22 cellular contexts compared by ENCODE assay signal in the genomic region with DNA sequence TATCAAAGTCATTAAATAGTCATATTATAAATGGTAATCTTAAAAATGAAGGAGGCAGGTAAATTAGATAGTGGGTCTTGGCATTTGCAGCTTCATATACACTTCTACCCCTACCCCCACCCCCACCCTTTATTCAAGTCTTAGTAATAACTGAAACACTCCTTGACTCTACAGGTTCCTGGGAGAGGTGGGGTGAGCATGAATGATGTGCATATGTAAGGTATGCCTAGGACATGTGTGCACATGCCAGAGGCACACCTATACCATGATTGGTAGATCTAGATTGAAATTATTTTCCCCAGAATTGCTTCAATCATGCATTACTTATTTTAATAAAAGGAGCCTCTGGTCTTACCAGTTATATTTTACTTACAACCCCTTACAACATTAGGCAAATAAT. TPM values are rescaled to one million over a fixed set of nuclear protein-coding genes. Genes with fewer than 3 reads are reported as not detected.
DNase-seq lines count a peak whose midpoint lies in the region; ATAC-seq, FAIRE-seq and TF ChIP-seq lines count a peak whose summit lies in the region.
"Had no signal": no experiment of that assay in that cellular context is flagged by ENCODE, and none has a peak within 500 bp of the region (broad histone marks: within the 10 kb centered on the region; RNA-seq: fewer than 3 reads in every experiment).

No MANE protein-coding gene starts in this region.

- TF ChIP-seq POLR2A in HepG2 (IDR thresholded peaks at IDR 0.05; ENCODE audit: insufficient read depth in 1 of 2, low read depth in 2 of 2, low read length in 2 of 2) = no peak

- POLR2A ChIA-PET in RWPE1 (lab: Yijun Ruan, JAX; ENCODE audit: low non-redundant PET) (no interaction called here), HepG2 (lab: Yijun Ruan, JAX) (no interaction called here)

- H3K27ac ChIP-seq in ACC112 (ENCODE audit: low read depth, low read length) (no peak overlapping the region), RWPE1 (no peak overlapping the region), foreskin keratinocyte (peak overlapping the region; percentile 97), HepG2 (ENCODE audit: extremely low read length, insufficient read depth, low read length) (no peak overlapping the region)
- H3K27ac ChIP-seq: A549 had no signal

- FAIRE-seq in HepG2 (lab: Jason Lieb, UNC) = no peak
- FAIRE-seq: GM12891, GM18507 had no signal

- H3K9ac ChIP-seq in HepG2 (ENCODE audit: insufficient read depth, low read depth, low read length) = no peak overlapping the region

- no peak overlapping the region for H3K27ac Mint-ChIP-seq in activated CD4-positive, alpha-beta T cell treated with anti-CD3 and anti-CD28 coated beads, Interleukin-2, amount 10 ng/mL, durations not matched to agents 24 days and 14 days
- H3K27ac Mint-ChIP-seq in stimulated activated memory B cell treated with anti-CD40 and anti-IgM and Interleukin-4, amounts not matched to agents 10 μg/mL and 1 μg/mL and 100 μg/mL, for 72 hours = no peak overlapping the region
- H3K27ac Mint-ChIP-seq: CD4-positive, alpha-beta memory T cell; GM23338; H9 had no signal

- in situ Hi-C loops in HepG2 (cut with HindIII; ENCODE audit: extremely low pct_ligation_motif_present, low pct_unique_long_range_greater_than_20kb) = no loop called here

- no peaks in the 10 kb centered on the region for H3K27me3 ChIP-seq in ACC112 (ENCODE audit: insufficient read depth, low read length)
- H3K27me3 ChIP-seq in foreskin keratinocyte = no peaks in the 10 kb centered on the region
- no peaks in the 10 kb centered on the region for H3K27me3 ChIP-seq in HepG2 (ENCODE audit: control insufficient read depth in 1 of 2, insufficient read depth in 2 of 2, low read length in 2 of 2)

- peak overlapping the region; percentile 47 for H2AFZ ChIP-seq in ACC112 (ENCODE audit: low read length, unreplicated experiment)
- H2AFZ ChIP-seq in HepG2 (ENCODE audit: low read length) = no peak overlapping the region

- TF ChIP-seq CTCF in RWPE1 (conservative IDR thresholded peaks at IDR 0.05; ENCODE audit: low read depth) = no peak
- TF ChIP-seq CTCF in epithelial cell of esophagus (IDR thresholded peaks at IDR 0.05; ENCODE audit: insufficient read depth, low read depth, low read length, missing control alignments) = no peak
- TF ChIP-seq CTCF in foreskin keratinocyte (conservative IDR thresholded peaks at IDR 0.05) = no peak
- TF ChIP-seq CTCF in HepG2 (CRISPR knock-in tag; IDR thresholded peaks at IDR 0.05) = no peak

- intact Hi-C loops in activated CD4-positive, alpha-beta T cell treated with anti-CD3 and anti-CD28 coated beads, Interleukin-2, amount 10 ng/mL, durations not matched to agents 24 days and 14 days (cut with micrococcal nuclease) = no loop called here
- intact Hi-C loops in HepG2 (cut with micrococcal nuclease; ENCODE audit: unreplicated experiment) = no loop called here

- H3K4me3 ChIP-seq in ACC112 (ENCODE audit: low read depth, low read length) = no peak overlapping the region
- no peak overlapping the region for H3K4me3 ChIP-seq in epithelial cell of esophagus (ENCODE audit: low read length)
- H3K4me3 ChIP-seq in HepG2 (replicated peaks in 1 of 3; ENCODE audit: insufficient read depth in 1 of 3, low read depth in 2 of 3, low read length in 3 of 3) = no peak overlapping the region
- H3K4me3 ChIP-seq: A549, GM23338 had no signal

- H3K36me3 ChIP-seq in ACC112 (ENCODE audit: insufficient read depth, low read length) (no peaks in the 10 kb centered on the region), HepG2 (replicated peaks in 1 of 2; ENCODE audit: control insufficient read depth in 1 of 2, insufficient read depth in 2 of 2, low read length in 2 of 2) (no peaks in the 10 kb centered on the region)

- no peak overlapping the region for H3K4me2 ChIP-seq in HepG2 (ENCODE audit: low read depth, low read length)
- H3K4me2 ChIP-seq: A549, GM23338 had no signal

- H3K4me3 Mint-ChIP-seq in activated CD4-positive, alpha-beta T cell treated with anti-CD3 and anti-CD28 coated beads, Interleukin-2, amount 10 ng/mL, durations not matched to agents 24 days and 14 days = no peak overlapping the region
- no peak overlapping the region for H3K4me3 Mint-ChIP-seq in stimulated activated memory B cell treated with anti-CD40 and anti-IgM and Interleukin-4, amounts not matched to agents 10 μg/mL and 1 μg/mL and 100 μg/mL, for 72 hours
- H3K4me3 Mint-ChIP-seq: CD4-positive, alpha-beta memory T cell; GM23338; H9 had no signal

- peaks cover 5% of the 10 kb centered on the region for H3K27me3 Mint-ChIP-seq in activated CD4-positive, alpha-beta T cell treated with anti-CD3 and anti-CD28 coated beads, Interleukin-2, amount 10 ng/mL, durations not matched to agents 24 days and 14 days
- H3K27me3 Mint-ChIP-seq in stimulated activated memory B cell treated with anti-CD40 and anti-IgM and Interleukin-4, amounts not matched to agents 10 μg/mL and 1 μg/mL and 100 μg/mL, for 72 hours = peaks cover 22% of the 10 kb centered on the region

- H3K4me1 ChIP-seq in ACC112 (ENCODE audit: control insufficient read depth, insufficient read depth, low read length, unreplicated experiment) (no peaks in the 10 kb centered on the region), foreskin keratinocyte (peaks cover 14% of the 10 kb centered on the region), HepG2 (ENCODE audit: insufficient read depth, low read length) (no peaks in the 10 kb centered on the region)
- H3K4me1 ChIP-seq: A549 had no signal

- H3K36me3 Mint-ChIP-seq in activated CD4-positive, alpha-beta T cell treated with anti-CD3 and anti-CD28 coated beads, Interleukin-2, amount 10 ng/mL, durations not matched to agents 24 days and 14 days (ENCODE audit: low read depth) = no peaks in the 10 kb centered on the region
- peaks cover 8% of the 10 kb centered on the region for H3K36me3 Mint-ChIP-seq in stimulated activated memory B cell treated with anti-CD40 and anti-IgM and Interleukin-4, amounts not matched to agents 10 μg/mL and 1 μg/mL and 100 μg/mL, for 72 hours

- DNase-seq in RWPE1 (ENCODE audit: low spot score) = peak; percentile 74
- DNase-seq in epithelial cell of esophagus (ENCODE audit: low read depth) = peak; percentile 92
- peak; percentile 89 to 95 for DNase-seq in foreskin keratinocyte
- DNase-seq in activated CD4-positive, alpha-beta T cell treated with anti-CD3 and anti-CD28 coated beads, Interleukin-2, amount 10 ng/mL, durations not matched to agents 24 days and 14 days = no peak
- DNase-seq in HepG2 (ENCODE audit: low spot score) = no peak
- DNase-seq: 8988T; C1 segment of cervical spinal cord; Calu3; CD4-positive, alpha-beta memory T cell; COR-L47; DMS53; DMS79 treated with DMSO at 0.1 percent for 48 hours; GF-D8; H9 had no signal

- TF ChIP-seq EP300 in HepG2 (IDR thresholded peaks at IDR 0.05; ENCODE audit: low read depth in 2 of 2, low read length in 2 of 2) (no peak), HepG2 (CRISPR knock-in tag; IDR thresholded peaks at IDR 0.05; ENCODE audit: borderline replicate concordance) (no peak)

- H3K79me2 ChIP-seq in ACC112 (ENCODE audit: control insufficient read depth, insufficient read depth, low read length, unreplicated experiment) (no peaks in the 10 kb centered on the region), HepG2 (ENCODE audit: insufficient read depth, low read length) (no peaks in the 10 kb centered on the region)

- ATAC-seq in foreskin keratinocyte = peak; percentile 96
- ATAC-seq in GM19463 (IDR thresholded peaks at IDR 0.05; ENCODE audit: unreplicated experiment) = no peak
- no peak for ATAC-seq in stimulated activated memory B cell treated with anti-CD40 and anti-IgM and Interleukin-4, amounts not matched to agents 10 μg/mL and 1 μg/mL and 100 μg/mL, for 72 hours
- ATAC-seq in HepG2 = no peak
- ATAC-seq: A549, GM23338, HCT116 had no signal

- H4K20me1 ChIP-seq in HepG2 (ENCODE audit: insufficient read depth, low read length) = no peaks in the 10 kb centered on the region

- peaks cover 14% of the 10 kb centered on the region; the same call in 1 of the 2 replicates for H3K9me3 ChIP-seq in HepG2 (ENCODE audit: low read length)

- BruUV-seq in HepG2 (replicated peaks; lab: Mats Ljungman, UMichigan) = no TSS peak

- peaks cover 9% of the 10 kb centered on the region for H3K9me3 Mint-ChIP-seq in activated CD4-positive, alpha-beta T cell treated with anti-CD3 and anti-CD28 coated beads, Interleukin-2, amount 10 ng/mL, durations not matched to agents 24 days and 14 days
- peaks cover 10% of the 10 kb centered on the region for H3K9me3 Mint-ChIP-seq in stimulated activated memory B cell treated with anti-CD40 and anti-IgM and Interleukin-4, amounts not matched to agents 10 μg/mL and 1 μg/mL and 100 μg/mL, for 72 hours

- CTCF ChIA-PET in RWPE1 (lab: Yijun Ruan, JAX) = no interaction called here
- CTCF ChIA-PET in HepG2 (lab: Yijun Ruan, JAX; ENCODE audit: low intra/inter-chr PET ratio, low total read pairs) = no interaction called here

- no peaks in the 10 kb centered on the region for H3K4me1 Mint-ChIP-seq in activated CD4-positive, alpha-beta T cell treated with anti-CD3 and anti-CD28 coated beads, Interleukin-2, amount 10 ng/mL, durations not matched to agents 24 days and 14 days
- H3K4me1 Mint-ChIP-seq in stimulated activated memory B cell treated with anti-CD40 and anti-IgM and Interleukin-4, amounts not matched to agents 10 μg/mL and 1 μg/mL and 100 μg/mL, for 72 hours = peaks cover 6% of the 10 kb centered on the region
- H3K4me1 Mint-ChIP-seq: CD4-positive, alpha-beta memory T cell; GM23338; H9 had no signal

- no peak for TF ChIP-seq RAD21 in HepG2 (CRISPR knock-in tag; IDR thresholded peaks at IDR 0.05)

RNA-seq across cellular contexts. Expression of a gene that starts 40.2 kb away (rescaled TPM):
- total RNA-seq in foreskin keratinocyte (118 and 133 TPM in 2 replicates), HepG2 (2016; rRNA removed; fragmentation: Illumina TruSeq; extraction: Trizol) (62.5 and 116 TPM in 2 replicates)
- polyA plus RNA-seq in foreskin keratinocyte (73.9 and 86.7 TPM in 2 replicates), HepG2 (2011; rRNA removed) (83.4 and 85.6 TPM in 2 replicates)
- total RNA-seq in activated CD4-positive, alpha-beta T cell treated with anti-CD3 and anti-CD28 coated beads, Interleukin-2, amount 10 ng/mL, durations not matched to agents 24 days and 14 days = 175 and 189 TPM in 2 replicates
- total RNA-seq in HepG2 (2016; cell fraction: cytosol; rRNA removed; fragmentation: Illumina TruSeq; extraction: Trizol; ENCODE audit: low read depth) = 8.2 TPM in 2 replicates
- total RNA-seq in HepG2 (2016; cell fraction: insoluble cytoplasmic fraction; rRNA removed; fragmentation: Illumina TruSeq; extraction: Trizol) = 62.0 and 102 TPM in 2 replicates
- 13.3 and 16.9 TPM in 2 replicates for total RNA-seq in HepG2 (2016; cell fraction: membrane; rRNA removed; fragmentation: Illumina TruSeq; extraction: Trizol)
- 92.4 and 95.6 TPM in 2 replicates for total RNA-seq in HepG2 (2016; cell fraction: nucleus; rRNA removed; fragmentation: Illumina TruSeq; extraction: Trizol)
- polyA plus RNA-seq in HepG2 (2011; cell fraction: cytosol; rRNA removed) = 27.7 and 44.8 TPM in 2 replicates
- 81.3 and 96.4 TPM in 2 replicates for polyA plus RNA-seq in HepG2 (2011; cell fraction: nucleus; rRNA removed)
- 48.8 and 50.6 TPM in 2 replicates for polyA plus RNA-seq in HepG2 (2012)
- 1.5 and 2.6 TPM in 2 replicates for polyA plus RNA-seq in HepG2 (2016; cell fraction: cytosol; fragmentation: Illumina TruSeq; extraction: Trizol; ENCODE audit: low read depth)
- 67.4 and 83.3 TPM in 2 replicates for polyA plus RNA-seq in HepG2 (2016; cell fraction: insoluble cytoplasmic fraction; fragmentation: Illumina TruSeq; extraction: Trizol; ENCODE audit: low read depth)
- polyA plus RNA-seq in HepG2 (2016; cell fraction: membrane; fragmentation: Illumina TruSeq; extraction: Trizol; ENCODE audit: low read depth) = 4.2 and 5.0 TPM in 2 replicates
- polyA plus RNA-seq in HepG2 (2016; cell fraction: nucleus; fragmentation: Illumina TruSeq; extraction: Trizol; ENCODE audit: insufficient read depth, low read depth) = 96.0 and 96.9 TPM in 2 replicates
- polyA minus RNA-seq in HepG2 (2011; rRNA and poly(A)+ RNA removed; ENCODE audit: low replicate concordance) = 140 and 143 TPM in 2 replicates
- polyA minus RNA-seq in HepG2 (2011; cell fraction: cytosol; rRNA and poly(A)+ RNA removed) = 97.9 and 112 TPM in 2 replicates
- 180 TPM in 2 replicates for polyA minus RNA-seq in HepG2 (2011; cell fraction: nucleus; rRNA and poly(A)+ RNA removed)

RNA-seq across cellular contexts. Expression of a gene that starts 40.2 kb away (rescaled TPM):
- total RNA-seq in foreskin keratinocyte (41.9 and 43.9 TPM in 2 replicates), HepG2 (2016; rRNA removed; fragmentation: Illumina TruSeq; extraction: Trizol) (30.6 and 34.8 TPM in 2 replicates)
- polyA plus RNA-seq in foreskin keratinocyte (6.0 and 7.1 TPM in 2 replicates), HepG2 (2011; rRNA removed) (12.7 and 15.7 TPM in 2 replicates)
- 65.3 and 65.8 TPM in 2 replicates for total RNA-seq in activated CD4-positive, alpha-beta T cell treated with anti-CD3 and anti-CD28 coated beads, Interleukin-2, amount 10 ng/mL, durations not matched to agents 24 days and 14 days
- total RNA-seq in HepG2 (2016; cell fraction: cytosol; rRNA removed; fragmentation: Illumina TruSeq; extraction: Trizol; ENCODE audit: low read depth) = 14.8 and 18.1 TPM in 2 replicates
- 32.0 and 33.6 TPM in 2 replicates for total RNA-seq in HepG2 (2016; cell fraction: insoluble cytoplasmic fraction; rRNA removed; fragmentation: Illumina TruSeq; extraction: Trizol)
- 10.5 and 11.6 TPM in 2 replicates for total RNA-seq in HepG2 (2016; cell fraction: membrane; rRNA removed; fragmentation: Illumina TruSeq; extraction: Trizol)
- total RNA-seq in HepG2 (2016; cell fraction: nucleus; rRNA removed; fragmentation: Illumina TruSeq; extraction: Trizol) = 72.0 and 73.1 TPM in 2 replicates
- 5.2 and 6.9 TPM in 2 replicates for polyA plus RNA-seq in HepG2 (2011; cell fraction: cytosol; rRNA removed)
- polyA plus RNA-seq in HepG2 (2011; cell fraction: nucleus; rRNA removed) = 24.0 and 25.3 TPM in 2 replicates
- 9.1 and 11.7 TPM in 2 replicates for polyA plus RNA-seq in HepG2 (2012)
- polyA plus RNA-seq in HepG2 (2016; cell fraction: cytosol; fragmentation: Illumina TruSeq; extraction: Trizol; ENCODE audit: low read depth) = 0.68 and 0.76 TPM in 2 replicates
- polyA plus RNA-seq in HepG2 (2016; cell fraction: insoluble cytoplasmic fraction; fragmentation: Illumina TruSeq; extraction: Trizol; ENCODE audit: low read depth) = 14.7 and 16.9 TPM in 2 replicates
- 2.0 TPM in 2 replicates for polyA plus RNA-seq in HepG2 (2016; cell fraction: membrane; fragmentation: Illumina TruSeq; extraction: Trizol; ENCODE audit: low read depth)
- 37.4 and 42.4 TPM in 2 replicates for polyA plus RNA-seq in HepG2 (2016; cell fraction: nucleus; fragmentation: Illumina TruSeq; extraction: Trizol; ENCODE audit: insufficient read depth, low read depth)
- polyA minus RNA-seq in HepG2 (2011; rRNA and poly(A)+ RNA removed; ENCODE audit: low replicate concordance) = 49.3 and 63.0 TPM in 2 replicates
- polyA minus RNA-seq in HepG2 (2011; cell fraction: cytosol; rRNA and poly(A)+ RNA removed) = 21.0 and 25.8 TPM in 2 replicates
- polyA minus RNA-seq in HepG2 (2011; cell fraction: nucleus; rRNA and poly(A)+ RNA removed) = 145 and 179 TPM in 2 replicates

Comparison
In these comparisons a context has a peak if more than half of its experiments do, and no peak if none do; other contexts are left out.
1. DNase-seq: peak in RWPE1 (single experiment), epithelial cell of esophagus (single experiment) and foreskin keratinocyte (2 of 2); none in activated CD4-positive, alpha-beta T cell treated with anti-CD3 and anti-CD28 coated beads, Interleukin-2, amount 10 ng/mL, durations not matched to agents 24 days and 14 days (single experiment) and HepG2 (single experiment).